Comparison of ENCODE assay signal across 16 cellular contexts in genomic region chr5:15472116-15472515, GRCh38. TPM values are rescaled to one million over a fixed set of nuclear protein-coding genes. Genes with fewer than 3 reads are reported as not detected.
"Had no signal": no experiment of that assay in that cellular context is flagged by ENCODE, and none has a peak within 500 bp of the region (broad histone marks: within the 10 kb centered on the region; RNA-seq: fewer than 3 reads in every experiment).

No MANE protein-coding gene starts in this region.

- H3K27me3 ChIP-seq: testis had no signal

- H3K4me1 ChIP-seq: parathyroid adenoma, testis had no signal

- H3K4me3 ChIP-seq: dorsolateral prefrontal cortex, testis had no signal

- DNase-seq: activated B cell treated with CpG ODN at 0.5 μM for 24 hours; activated CD4-positive, alpha-beta T cell treated with anti-CD3 and anti-CD28 coated beads, Interleukin-2, amount 10 ng/mL, durations not matched to agents 7 days and 5 days; activated naive CD4-positive, alpha-beta T cell treated with Interleukin-2 at 50 U/mL for 16 hours; activated naive CD8-positive, alpha-beta T cell treated with anti-CD3 and anti-CD28 coated beads, Interleukin-2, amount 50 U/mL, for 24 hours; activated T-cell treated with anti-CD3 and anti-CD28 coated beads for 4 hours; dorsolateral prefrontal cortex; hippocampal formation; kidney glomerular epithelial cell; left ventricle myocardium superior; naive thymus-derived CD8-positive, alpha-beta T cell; stimulated activated CD4-positive, alpha-beta T cell treated with anti-CD3 and anti-CD28 coated beads, Interleukin-1b, Interleukin-23, amount 100 ng/mL, for 48 hours; stimulated activated naive CD8-positive, alpha-beta T cell treated with anti-CD3 and anti-CD28 coated beads, Interleukin-15, amount 100 ng/mL, for 72 hours; T-helper 17 cell; testis had no signal

- H3K9me3 ChIP-seq: testis had no signal

- H3K27ac ChIP-seq: dorsolateral prefrontal cortex, parathyroid adenoma, testis had no signal

RNA-seq across cellular contexts. Expression of gene FBXL7, which starts 27.9 kb away (rescaled TPM):
- total RNA-seq: activated B cell treated with CpG ODN at 0.5 μM for 24 hours; activated CD4-positive, alpha-beta T cell treated with anti-CD3 and anti-CD28 coated beads, Interleukin-2, amount 10 ng/mL, durations not matched to agents 7 days and 5 days; activated T-helper 17 cell treated with anti-CD3 and anti-CD28 coated beads, Interleukin-2, amount 50 U/mL, for 72 hours; naive thymus-derived CD8-positive, alpha-beta T cell; T-helper 17 cell had no signal
- polyA plus RNA-seq: naive thymus-derived CD8-positive, alpha-beta T cell had no signal
